Comparison of ENCODE assay signal across 8 cellular contexts in genomic region chr11:65900125-65900898, GRCh38. TPM values are rescaled to one million over a fixed set of nuclear protein-coding genes. Genes with fewer than 3 reads are reported as not detected.
DNase-seq lines count a peak whose midpoint lies in the region; ATAC-seq, FAIRE-seq and TF ChIP-seq lines count a peak whose summit lies in the region.

TSS of gene FOSL1 (minus strand) at chr11:65900388. CDS start at chr11:65900339, 49 bp downstream.

- peak; percentile 91 to 99 for DNase-seq in A549 (ENCODE audit: low read depth in 1 of 2, low spot score in 1 of 2)
- peak; percentile 30 for DNase-seq in NCI-H345 treated with DMSO at 0.1 percent for 48 hours (lab: John Stamatoyannopoulos, UW; ENCODE audit: unreplicated experiment)
- DNase-seq in activated CD8-positive, alpha-beta T cell treated with anti-CD3 and anti-CD28 coated beads for 36 hours: peak; percentile 97
- peak; percentile 78 to 97 for DNase-seq in lung microvascular endothelial cell (ENCODE audit: low read depth in 2 of 2)
- DNase-seq in stimulated activated CD4-positive, alpha-beta T cell treated with anti-CD3 and anti-CD28 coated beads, TNF-alpha, amount 100 ng/mL, for 24 hours (ENCODE audit: low read depth in 3 of 3): peak; percentile 87 to 97 (median 90)

- CTCF ChIA-PET in A549 (lab: Yijun Ruan, JAX): interaction anchor here (1.0 to 31.6 kb wide), 8 partner anchors 7 to 237 kb away, joined by 3 to 618 read pairs (median 4); partner anchors contain the start of genes C11orf68, CCDC85B, DRAP1 and FIBP
- CTCF ChIA-PET in activated CD8-positive, alpha-beta T cell treated with anti-CD3 and anti-CD28 coated beads for 36 hours (lab: Charles Lee): interaction anchor here (0.9 to 4.2 kb wide), 6 partner anchors 9 to 121 kb away, joined by 3 to 71 read pairs (median 4); partner anchors contain the start of genes C11orf68, CCDC85B and FIBP

- H3K36me3 Mint-ChIP-seq in activated CD8-positive, alpha-beta T cell treated with anti-CD3 and anti-CD28 coated beads for 36 hours (ENCODE audit: low read depth): peaks cover 22% of the 10 kb centered on the region

- ATAC-seq in A549: peak; percentile 74 to 79
- peak; percentile 70 for ATAC-seq in GM18517 (IDR thresholded peaks at IDR 0.05; ENCODE audit: unreplicated experiment)
- peak; percentile 45 for ATAC-seq in HG03025 (IDR thresholded peaks at IDR 0.05; ENCODE audit: low FRiP score, unreplicated experiment)
- peak; percentile 88 for ATAC-seq in activated CD8-positive, alpha-beta T cell treated with anti-CD3 and anti-CD28 coated beads for 36 hours

- TF ChIP-seq POLR2A in A549 (IDR thresholded peaks at IDR 0.05; ENCODE audit: low read length): peak; percentile 78

- peaks cover 5% of the 10 kb centered on the region for H3K27me3 Mint-ChIP-seq in activated CD8-positive, alpha-beta T cell treated with anti-CD3 and anti-CD28 coated beads for 36 hours

- H3K36me3 ChIP-seq in ectodermal cell (ENCODE audit: control insufficient read depth, insufficient read depth, low read length): no peaks in the 10 kb centered on the region

- TF ChIP-seq RAD21 in A549 (conservative IDR thresholded peaks at IDR 0.05 in 1 of 2, IDR thresholded peaks at IDR 0.05 in 1 of 2): no peak; a peak in 1 of 5 replicates

- H3K4me3 ChIP-seq in A549: peak within 1 kb of the TSS; percentile 93
- peak within 1 kb of the TSS; percentile 34 for H3K4me3 ChIP-seq in ectodermal cell (ENCODE audit: insufficient read depth, low read depth, low read length)

- no peak for TF ChIP-seq EP300 in A549 (IDR thresholded peaks at IDR 0.05)

- H3K27ac ChIP-seq in A549: peak within 1 kb of the TSS; percentile 97
- no peak within 1 kb of the TSS for H3K27ac ChIP-seq in ectodermal cell (ENCODE audit: insufficient read depth, low read depth, low read length, poor library complexity, severe bottlenecking)

- no peaks in the 10 kb centered on the region for H3K9me3 ChIP-seq in A549
- no peaks in the 10 kb centered on the region for H3K9me3 ChIP-seq in ectodermal cell (ENCODE audit: control insufficient read depth, low read length)

- peak within 1 kb of the TSS; percentile 86 for H3K27ac Mint-ChIP-seq in activated CD8-positive, alpha-beta T cell treated with anti-CD3 and anti-CD28 coated beads for 36 hours

- no peaks in the 10 kb centered on the region for H3K9me3 Mint-ChIP-seq in activated CD8-positive, alpha-beta T cell treated with anti-CD3 and anti-CD28 coated beads for 36 hours

- peaks cover 79% of the 10 kb centered on the region for H3K27me3 ChIP-seq in ectodermal cell (ENCODE audit: control insufficient read depth, insufficient read depth, low read length, poor library complexity, severe bottlenecking)

- H3K4me2 ChIP-seq in A549: peak within 1 kb of the TSS; percentile 90

- H3K4me1 Mint-ChIP-seq in activated CD8-positive, alpha-beta T cell treated with anti-CD3 and anti-CD28 coated beads for 36 hours (ENCODE audit: low read depth): peaks cover 32% of the 10 kb centered on the region

- FAIRE-seq in A549 (lab: Jason Lieb, UNC): no peak

- TF ChIP-seq CTCF in A549 (IDR thresholded peaks at IDR 0.05): no peak
- no peak for TF ChIP-seq CTCF in activated CD8-positive, alpha-beta T cell treated with anti-CD3 and anti-CD28 coated beads for 36 hours (IDR thresholded peaks at IDR 0.05)

- H3K4me3 Mint-ChIP-seq in activated CD8-positive, alpha-beta T cell treated with anti-CD3 and anti-CD28 coated beads for 36 hours: peak within 1 kb of the TSS; percentile 80

- POLR2A ChIA-PET in A549 (lab: Yijun Ruan, JAX): interaction anchor here (0.7 to 5.7 kb wide), 10 partner anchors 8 to 50 kb away, joined by 3 to 43 read pairs (median 7); partner anchors contain the start of genes C11orf68, CCDC85B and FIBP
- POLR2A ChIA-PET in activated CD8-positive, alpha-beta T cell treated with anti-CD3 and anti-CD28 coated beads for 36 hours (lab: Charles Lee): interaction anchor here (0.6 to 28.1 kb wide), 15 partner anchors 9 to 478 kb away, joined by 3 to 560 read pairs (median 5); partner anchors contain the start of genes C11orf68, CCDC85B, CFL1 and CTSW

- H3K4me1 ChIP-seq in A549 (peaks cover 59% of the 10 kb centered on the region), ectodermal cell (ENCODE audit: control insufficient read depth, insufficient read depth, low read length) (peaks cover 5% of the 10 kb centered on the region)

- intact Hi-C loops in activated CD8-positive, alpha-beta T cell treated with anti-CD3 and anti-CD28 coated beads for 36 hours (cut with micrococcal nuclease): no loop called here

- WGBS in A549 (ENCODE audit: missing lambda C conversion rate): 4% methylated on average over 46 of the region's 80 CpGs
- WGBS in ectodermal cell, 2 experiments: 2 to 3% methylated on average over 79 to 80 of the region's 80 CpGs

TF ChIP-seq in A549, 52 proteins besides CTCF, POLR2A, EP300 and RAD21 (continues in another document):
- TF ChIP-seq MAX (IDR thresholded peaks at IDR 0.05) (peak; percentile 74), ZSCAN20 (CRISPR knock-in tag; IDR thresholded peaks at IDR 0.05) (peak; percentile 78; the same call in 1 of the 2 replicates), KDM5A (IDR thresholded peaks at IDR 0.05) (no peak), REST (IDR thresholded peaks at IDR 0.05) (peak; percentile 47; the same call in 1 of the 2 replicates), E2F6 (IDR thresholded peaks at IDR 0.05; ENCODE audit: borderline replicate concordance, low read depth) (peak; percentile 59; the same call in 1 of the 2 replicates), CBX2 (IDR thresholded peaks at IDR 0.05; ENCODE audit: borderline replicate concordance, low read depth) (no peak), HOXB5 (CRISPR knock-in tag; IDR thresholded peaks at IDR 0.05) (0 out of 2 replicates have a peak, but pooled peaks have one; percentile 41), JUN (IDR thresholded peaks at IDR 0.05) (peak; percentile 79 to 96; a peak in 4 of 5 replicates), TP53 (CRISPR knock-in tag; IDR thresholded peaks at IDR 0.05) (0 out of 2 replicates have a peak, but pooled peaks have one; percentile 6), BHLHE40 (IDR thresholded peaks at IDR 0.05; ENCODE audit: low read depth, low read length) (0 out of 2 replicates have a peak, but pooled peaks have one; percentile 19), PBX3 (IDR thresholded peaks at IDR 0.05) (peak; percentile 65; the same call in 1 of the 2 replicates), PHF8 (IDR thresholded peaks at IDR 0.05; ENCODE audit: borderline replicate concordance, low read depth) (peak; percentile 78), CEBPB (IDR thresholded peaks at IDR 0.05) (no peak)

RNA-seq across cellular contexts. Expression of gene FOSL1, which starts in this region (rescaled TPM):
- polyA plus RNA-seq in A549 (2011; rRNA removed): 6.7 and 9.6 TPM in 2 replicates
- 25.5 and 36.0 TPM in 2 replicates for polyA plus RNA-seq in A549 (2012; cell fraction: cytosol; rRNA removed)
- 52.3 and 65.0 TPM in 2 replicates for polyA plus RNA-seq in A549 (2012; cell fraction: nucleus; rRNA removed)
- 24.1 to 55.8 TPM (median 24.1 TPM) in 3 replicates for polyA plus RNA-seq in A549 (2017; fragmentation: RNase III; extraction: RNeasy Plus Mini Kit Qiagen cat#74134 plus additional on column Dnase treatment)
- 12.7 and 21.5 TPM in 2 replicates for polyA minus RNA-seq in A549 (2011; rRNA and poly(A)+ RNA removed)
- 10 to 100 TPM in 1 of 2 experiments, 1 to 10 TPM in 1; 9.9 to 10.2 TPM for total RNA-seq in activated CD8-positive, alpha-beta T cell treated with anti-CD3 and anti-CD28 coated beads for 36 hours
- not detected for polyA plus RNA-seq in ectodermal cell (2013, experiment 1 of 4)
- 0.39 TPM for polyA plus RNA-seq in ectodermal cell (2013, experiment 2 of 4)
- polyA plus RNA-seq in ectodermal cell (2013, experiment 3 of 4): 0.80 TPM
- 0.81 TPM for polyA plus RNA-seq in ectodermal cell (2013, experiment 4 of 4)
- total RNA-seq in lung microvascular endothelial cell: 0.99 and 3.1 TPM in 2 replicates

Comparison
In these comparisons a context has a peak if more than half of its experiments do, and no peak if none do; other contexts are left out.
1. DNase-seq: peak in every context shown above with its lines; median percentile 97 in activated CD8-positive, alpha-beta T cell treated with anti-CD3 and anti-CD28 coated beads for 36 hours; 95 in A549; 90 in stimulated activated CD4-positive, alpha-beta T cell treated with anti-CD3 and anti-CD28 coated beads, TNF-alpha, amount 100 ng/mL, for 24 hours; 88 in lung microvascular endothelial cell; 30 in NCI-H345 treated with DMSO at 0.1 percent for 48 hours.